In the genomic region with DNA sequence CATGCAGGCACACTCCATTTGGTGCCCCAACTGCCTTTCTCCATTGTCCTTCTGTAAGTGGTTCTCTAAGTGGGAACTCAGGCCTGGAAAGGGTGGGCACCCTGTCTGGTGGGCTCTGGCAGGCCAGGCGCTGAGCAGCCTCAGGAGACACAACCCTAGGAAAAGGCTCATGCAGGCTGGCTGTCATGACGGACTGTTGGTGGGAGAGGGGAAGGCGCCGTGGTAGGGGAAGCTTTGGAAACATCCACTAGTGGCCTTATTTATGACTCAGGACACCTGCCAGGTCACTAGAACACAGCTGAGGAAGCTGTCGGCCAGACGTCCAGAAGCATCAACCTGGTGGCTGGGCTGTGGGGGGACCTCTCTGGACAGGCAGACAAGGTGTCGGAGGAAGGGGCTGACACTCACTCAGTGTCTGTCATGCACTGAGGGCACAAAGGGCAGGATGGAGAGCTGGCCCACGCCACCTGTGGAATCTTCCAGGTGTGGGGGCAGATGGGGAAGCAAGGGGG, we compare ENCODE assay signal across 13 cellular contexts.
DNase-seq lines count a peak whose midpoint lies in the region; ATAC-seq and TF ChIP-seq lines count a peak whose summit lies in the region.
"Had no signal": no experiment of that assay in that cellular context is flagged by ENCODE, and none has a peak within 500 bp of the region (broad histone marks: within the 10 kb centered on the region; RNA-seq: fewer than 3 reads in every experiment).

No MANE protein-coding gene starts in this region.

- H3K36me3 Mint-ChIP-seq in activated naive CD8-positive, alpha-beta T cell, result no peaks in the 10 kb centered on the region
- H3K36me3 Mint-ChIP-seq in activated naive CD8-positive, alpha-beta T cell treated with anti-CD3 and anti-CD28 coated beads for 36 hours, result no peaks in the 10 kb centered on the region
- H3K36me3 Mint-ChIP-seq in activated T-helper 17 cell treated with anti-CD3 and anti-CD28 coated beads, Interleukin-2, amount 50 U/mL, for 72 hours (ENCODE audit: low read depth), result no peaks in the 10 kb centered on the region

- peak overlapping the region; percentile 34 for H3K27ac Mint-ChIP-seq in activated naive CD8-positive, alpha-beta T cell
- H3K27ac Mint-ChIP-seq in activated naive CD8-positive, alpha-beta T cell treated with anti-CD3 and anti-CD28 coated beads for 36 hours, result no peak overlapping the region
- peak overlapping the region; percentile 44 for H3K27ac Mint-ChIP-seq in activated T-helper 17 cell treated with anti-CD3 and anti-CD28 coated beads, Interleukin-2, amount 50 U/mL, for 72 hours
- H3K27ac Mint-ChIP-seq: activated naive CD4-positive, alpha-beta T cell treated with anti-CD3 and anti-CD28 coated beads for 36 hours had no signal

- H3K4me1 Mint-ChIP-seq in activated naive CD8-positive, alpha-beta T cell (ENCODE audit: low read depth), result peaks cover 19% of the 10 kb centered on the region
- H3K4me1 Mint-ChIP-seq in activated naive CD8-positive, alpha-beta T cell treated with anti-CD3 and anti-CD28 coated beads for 36 hours, result peaks cover under 1% of the 10 kb centered on the region
- no peaks in the 10 kb centered on the region for H3K4me1 Mint-ChIP-seq in activated T-helper 17 cell treated with anti-CD3 and anti-CD28 coated beads, Interleukin-2, amount 50 U/mL, for 72 hours

- no peak for DNase-seq in activated naive CD8-positive, alpha-beta T cell treated with anti-CD3 and anti-CD28 coated beads for 36 hours
- DNase-seq in mucosa of gallbladder (ENCODE audit: low spot score), result peak; percentile 11
- DNase-seq in vagina (ENCODE audit: extremely low spot score in 2 of 2), result peak in 1 of 2 donors; percentile 86
- no peak for DNase-seq in A172 (ENCODE audit: low spot score)
- no peak for DNase-seq in SK-N-DZ (ENCODE audit: low spot score)
- DNase-seq: activated naive CD4-positive, alpha-beta T cell treated with anti-CD3 and anti-CD28 coated beads for 36 hours; COR-L47; small intestine had no signal

- no peak for TF ChIP-seq CTCF in vagina (IDR thresholded peaks at IDR 0.05)

- H3K27me3 ChIP-seq in vagina, result no peaks in the 10 kb centered on the region
- H3K27me3 ChIP-seq: dorsolateral prefrontal cortex had no signal

- H3K27ac ChIP-seq in vagina, result peak overlapping the region; percentile 72

- no peaks in the 10 kb centered on the region for H3K27me3 Mint-ChIP-seq in activated naive CD8-positive, alpha-beta T cell
- H3K27me3 Mint-ChIP-seq in activated naive CD8-positive, alpha-beta T cell treated with anti-CD3 and anti-CD28 coated beads for 36 hours, result no peaks in the 10 kb centered on the region
- H3K27me3 Mint-ChIP-seq in activated T-helper 17 cell treated with anti-CD3 and anti-CD28 coated beads, Interleukin-2, amount 50 U/mL, for 72 hours, result no peaks in the 10 kb centered on the region

- H3K36me3 ChIP-seq in vagina, result no peaks in the 10 kb centered on the region

- H3K9me3 ChIP-seq in vagina, result no peaks in the 10 kb centered on the region
- H3K9me3 ChIP-seq: mucosa of descending colon had no signal

- intact Hi-C loops in vagina (cut with DNase I), result no loop called here

- ATAC-seq in activated T-helper 17 cell treated with anti-CD3 and anti-CD28 coated beads, Interleukin-2, amount 50 U/mL, for 72 hours (replicated peaks), result no peak
- no peak for ATAC-seq in GM18502 (IDR thresholded peaks at IDR 0.05; ENCODE audit: poor library complexity, unreplicated experiment)

- no peak overlapping the region for H3K4me3 Mint-ChIP-seq in activated naive CD8-positive, alpha-beta T cell
- H3K4me3 Mint-ChIP-seq in activated naive CD8-positive, alpha-beta T cell treated with anti-CD3 and anti-CD28 coated beads for 36 hours, result no peak overlapping the region
- no peak overlapping the region for H3K4me3 Mint-ChIP-seq in activated T-helper 17 cell treated with anti-CD3 and anti-CD28 coated beads, Interleukin-2, amount 50 U/mL, for 72 hours
- H3K4me3 Mint-ChIP-seq: activated naive CD4-positive, alpha-beta T cell treated with anti-CD3 and anti-CD28 coated beads for 36 hours had no signal

- no peak for TF ChIP-seq POLR2A in vagina (IDR thresholded peaks at IDR 0.05)

- H3K9me3 Mint-ChIP-seq in activated naive CD8-positive, alpha-beta T cell (ENCODE audit: low read depth), result no peaks in the 10 kb centered on the region
- no peaks in the 10 kb centered on the region for H3K9me3 Mint-ChIP-seq in activated naive CD8-positive, alpha-beta T cell treated with anti-CD3 and anti-CD28 coated beads for 36 hours
- no peaks in the 10 kb centered on the region for H3K9me3 Mint-ChIP-seq in activated T-helper 17 cell treated with anti-CD3 and anti-CD28 coated beads, Interleukin-2, amount 50 U/mL, for 72 hours
- H3K9me3 Mint-ChIP-seq: activated naive CD4-positive, alpha-beta T cell treated with anti-CD3 and anti-CD28 coated beads for 36 hours had no signal

- H3K4me1 ChIP-seq in vagina, result peaks cover 39% of the 10 kb centered on the region

- no peak overlapping the region for H3K4me3 ChIP-seq in vagina
- H3K4me3 ChIP-seq: dorsolateral prefrontal cortex, mucosa of descending colon had no signal
